Comparison of ENCODE assay signal across 1 cellular context in the genomic region with DNA sequence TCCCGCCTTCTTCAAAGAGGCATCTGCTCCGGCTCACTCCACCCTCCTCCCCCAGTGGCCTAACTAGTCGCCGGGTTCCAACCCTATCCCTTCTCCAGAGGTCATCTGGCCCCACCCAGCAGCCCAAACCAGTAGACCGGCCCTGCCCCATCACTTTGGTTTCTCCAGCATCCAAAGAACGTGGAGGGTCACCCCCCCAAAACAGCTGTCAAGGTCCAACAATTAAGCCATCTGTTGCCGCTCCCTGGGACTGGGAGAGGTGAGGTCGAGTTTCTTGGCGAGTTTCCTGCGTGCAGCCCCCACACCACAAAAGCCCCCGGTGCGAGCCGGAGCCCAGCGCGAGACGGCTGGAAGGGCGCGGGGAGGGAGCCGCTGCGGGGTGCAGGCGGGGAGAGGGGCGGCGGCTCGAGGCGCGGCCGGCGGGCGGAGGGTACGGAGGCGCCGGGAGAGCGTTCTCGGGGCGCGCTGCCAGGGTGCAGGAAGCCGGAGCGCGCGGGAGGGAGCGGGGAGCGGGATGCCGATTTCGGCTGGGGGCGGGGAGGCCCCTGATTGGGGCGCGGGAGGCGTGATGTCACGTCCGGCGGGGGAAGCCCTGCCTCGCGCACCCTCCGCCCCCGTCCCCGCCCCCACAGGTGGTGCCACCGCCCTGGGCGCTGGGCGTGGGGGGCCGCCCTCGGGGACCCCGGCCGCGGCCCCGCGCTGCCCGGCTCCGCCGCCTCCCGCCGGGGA.
A peak's percentile ranks its signal among the peaks of the same experiment; 100 is the strongest.
TF ChIP-seq lines count a peak whose summit lies in the region.

No MANE protein-coding gene starts in this region.

TF ChIP-seq in H1, 55 proteins besides CTCF, POLR2A, EP300 and RAD21:
- TF ChIP-seq EGR1 (IDR thresholded peaks at IDR 0.05; ENCODE audit: borderline replicate concordance, low read depth, low read length): peak; percentile 62; the same call in 1 of the 2 replicates
- TF ChIP-seq CREB1 (IDR thresholded peaks at IDR 0.05): peak; percentile 79
- no peak for TF ChIP-seq TCF12 (IDR thresholded peaks at IDR 0.05; ENCODE audit: low read depth, low read length)
- no peak for TF ChIP-seq BRCA1 (IDR thresholded peaks at IDR 0.05; ENCODE audit: low read depth, low read length)
- TF ChIP-seq YY1 (IDR thresholded peaks at IDR 0.05; ENCODE audit: low read depth, low read length): 0 out of 2 replicates have a peak, but pooled peaks have one; percentile 11
- peak; percentile 85 for TF ChIP-seq ASH2L (IDR thresholded peaks at IDR 0.05; ENCODE audit: low read length)
- peak; percentile 53 for TF ChIP-seq PHF8 (conservative IDR thresholded peaks at IDR 0.05; ENCODE audit: low read depth, low read length)
- peak; percentile 67; the same call in 1 of the 2 replicates for TF ChIP-seq RBBP5 (IDR thresholded peaks at IDR 0.05; ENCODE audit: borderline replicate concordance, low read depth, low read length)
- TF ChIP-seq, protein P1, sequence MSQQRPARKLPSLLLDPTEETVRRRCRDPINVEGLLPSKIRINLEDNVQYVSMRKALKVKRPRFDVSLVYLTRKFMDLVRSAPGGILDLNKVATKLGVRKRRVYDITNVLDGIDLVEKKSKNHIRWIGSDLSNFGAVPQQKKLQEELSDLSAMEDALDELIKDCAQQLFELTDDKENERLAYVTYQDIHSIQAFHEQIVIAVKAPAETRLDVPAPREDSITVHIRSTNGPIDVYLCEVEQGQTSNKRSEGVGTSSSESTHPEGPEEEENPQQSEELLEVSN (IDR thresholded peaks at IDR 0.05): peak; percentile 75; the same call in 1 of the 2 replicates
- peak; percentile 29; the same call in 1 of the 2 replicates for TF ChIP-seq TAF1 (IDR thresholded peaks at IDR 0.05; ENCODE audit: low read depth, low read length)
- peak; percentile 59 for TF ChIP-seq SAP30 (IDR thresholded peaks at IDR 0.05; ENCODE audit: insufficient read depth, insufficient replicate concordance, low read length)
- TF ChIP-seq NANOG (IDR thresholded peaks at IDR 0.05; ENCODE audit: insufficient read depth, low read depth, low read length, poor library complexity, severe bottlenecking): no peak
- no peak for TF ChIP-seq KDM5A (IDR thresholded peaks at IDR 0.05; ENCODE audit: low read length)
- TF ChIP-seq, protein P2, sequence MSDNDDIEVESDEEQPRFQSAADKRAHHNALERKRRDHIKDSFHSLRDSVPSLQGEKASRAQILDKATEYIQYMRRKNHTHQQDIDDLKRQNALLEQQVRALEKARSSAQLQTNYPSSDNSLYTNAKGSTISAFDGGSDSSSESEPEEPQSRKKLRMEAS (IDR thresholded peaks at IDR 0.05): peak; percentile 39
- TF ChIP-seq KDM4A (IDR thresholded peaks at IDR 0.05; ENCODE audit: low read depth, low read length, severe bottlenecking): peak; percentile 98
- TF ChIP-seq SP1 (IDR thresholded peaks at IDR 0.05; ENCODE audit: low read depth, low read length): peak; percentile 20; the same call in 1 of the 2 replicates
